Comparison of ENCODE assay signal across 16 cellular contexts in the genomic region with DNA sequence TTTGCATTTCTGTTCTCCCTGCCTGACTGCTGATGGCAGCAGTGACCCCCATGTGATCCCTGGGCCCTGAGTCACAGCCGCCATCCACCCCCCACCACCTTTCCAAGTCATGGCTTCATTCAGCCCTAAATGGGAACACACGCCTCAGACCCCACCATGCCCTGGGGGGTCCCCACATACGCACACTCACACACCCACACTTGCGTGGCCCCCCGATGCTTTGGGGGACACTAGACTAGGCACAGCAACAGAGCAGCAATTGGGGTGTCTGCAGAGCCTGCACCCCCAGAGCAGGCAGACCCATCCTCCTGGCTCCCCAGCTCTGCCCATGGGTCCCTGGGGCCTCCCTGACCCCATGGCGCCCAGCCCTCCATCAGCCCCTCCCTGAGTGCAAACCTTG. TPM values are rescaled to one million over a fixed set of nuclear protein-coding genes. Genes with fewer than 3 reads are reported as not detected.
A peak's percentile ranks its signal among the peaks of the same experiment; 100 is the strongest.
DNase-seq lines count a peak whose midpoint lies in the region; FAIRE-seq and TF ChIP-seq lines count a peak whose summit lies in the region.
"Had no signal": no experiment of that assay in that cellular context is flagged by ENCODE, and none has a peak within 500 bp of the region (broad histone marks: within the 10 kb centered on the region; RNA-seq: fewer than 3 reads in every experiment).

No MANE protein-coding gene starts in this region.

- H2BK12ac ChIP-seq in trophoblast cell (ENCODE audit: low read length) = no peak overlapping the region

- H3K79me2 ChIP-seq in trophoblast cell (ENCODE audit: control insufficient read depth, insufficient read depth, low read length, poor library complexity) = peaks cover 10% of the 10 kb centered on the region

- POLR2A ChIA-PET in Caco-2 (lab: Charles Lee) = no interaction called here

- no peak overlapping the region for H3K23ac ChIP-seq in trophoblast cell (ENCODE audit: low read length)

- H2BK5ac ChIP-seq in trophoblast cell (ENCODE audit: low read depth, low read length, poor library complexity) = no peak overlapping the region

- no peak overlapping the region for H2BK120ac ChIP-seq in trophoblast cell (ENCODE audit: insufficient read depth, low read length, poor library complexity)

- H2AK5ac ChIP-seq in trophoblast cell (ENCODE audit: low read length) = no peak overlapping the region

- H3K36me3 ChIP-seq in Caco-2 (ENCODE audit: control insufficient read depth, insufficient read depth, low read length) = 0 out of 2 replicates have a peak, but pooled peaks cover 2% of the 10 kb centered on the region
- peaks cover 33 to 34% of the 10 kb centered on the region in 2 experiments for H3K36me3 ChIP-seq in trophoblast cell (ENCODE audit: control insufficient read depth in 1 of 2, insufficient read depth in 2 of 2, low read length in 2 of 2)

- no CpG with 5 or more reads among the region's 6 CpGs for WGBS in trophoblast cell (ENCODE audit: extremely low coverage, insufficient coverage, insufficient read length)

- TF ChIP-seq CTCF in Caco-2 (IDR thresholded peaks at IDR 0.05; ENCODE audit: insufficient read depth in 1 of 2, low read depth in 1 of 2, low read length in 1 of 2, severe bottlenecking in 1 of 2, unreplicated experiment in 1 of 2) (no peak), brain (conservative IDR thresholded peaks at IDR 0.05) (no peak)

- no peak overlapping the region for H3K4me3 ChIP-seq in Caco-2 (ENCODE audit: low read depth, low read length)
- H3K4me3 ChIP-seq in trophoblast cell (ENCODE audit: low read depth, low read length) = no peak overlapping the region
- H3K4me3 ChIP-seq: HAP-1, Peyer's patch had no signal

- H3K27me3 ChIP-seq in Caco-2 (replicated peaks; ENCODE audit: control insufficient read depth, insufficient read depth, low read length) = no peaks in the 10 kb centered on the region
- H3K27me3 ChIP-seq in trophoblast cell (ENCODE audit: insufficient read depth, low read length) = no peaks in the 10 kb centered on the region
- H3K27me3 ChIP-seq: Peyer's patch had no signal

- H3K36me3 Mint-ChIP-seq in T-helper 2 cell treated with Interferon-gamma antibody and Interleukin-4, amounts not matched to agents 5 μg/mL and 100 μg/mL, for 36 hours (ENCODE audit: low read depth) = peaks cover 21% of the 10 kb centered on the region
- H3K36me3 Mint-ChIP-seq in Caco-2 (ENCODE audit: insufficient read depth, unreplicated experiment) (peaks cover 56% of the 10 kb centered on the region), brain (peaks cover 7% of the 10 kb centered on the region)

- H4K12ac ChIP-seq in trophoblast cell (ENCODE audit: low read depth, low read length) = no peak overlapping the region

- H3K4me1 ChIP-seq in Caco-2 = peaks cover 25% of the 10 kb centered on the region
- H3K4me1 ChIP-seq in trophoblast cell (ENCODE audit: control insufficient read depth in 1 of 2, insufficient read depth in 2 of 2, low read length in 2 of 2) = peaks cover 47 to 59% of the 10 kb centered on the region in 2 experiments

- no peaks in the 10 kb centered on the region for H3K27me3 Mint-ChIP-seq in T-helper 2 cell treated with Interferon-gamma antibody and Interleukin-4, amounts not matched to agents 5 μg/mL and 100 μg/mL, for 36 hours (ENCODE audit: low read depth)
- no peaks in the 10 kb centered on the region for H3K27me3 Mint-ChIP-seq in Caco-2 (ENCODE audit: insufficient read depth, unreplicated experiment)
- peaks cover 4% of the 10 kb centered on the region for H3K27me3 Mint-ChIP-seq in brain

- no peaks in the 10 kb centered on the region for H3K9me3 ChIP-seq in Caco-2
- H3K9me3 ChIP-seq in trophoblast cell (ENCODE audit: insufficient read depth, low read depth, low read length) = peaks cover 4% of the 10 kb centered on the region
- H3K9me3 ChIP-seq: HAP-1, Peyer's patch had no signal

- H3K27ac ChIP-seq in trophoblast cell (ENCODE audit: low read depth, low read length) = no peak overlapping the region
- H3K27ac ChIP-seq: 22Rv1, Peyer's patch had no signal

- no peak overlapping the region for H4K91ac ChIP-seq in trophoblast cell (ENCODE audit: low read depth, low read length)

- peak overlapping the region; percentile 36 for H3K9ac ChIP-seq in trophoblast cell (ENCODE audit: low read length)

- no peak for FAIRE-seq in HTR-8/SVneo (lab: Jason Lieb, UNC)

- H3K9me3 Mint-ChIP-seq in T-helper 2 cell treated with Interferon-gamma antibody and Interleukin-4, amounts not matched to agents 5 μg/mL and 100 μg/mL, for 36 hours = peaks cover 5% of the 10 kb centered on the region
- H3K9me3 Mint-ChIP-seq in Caco-2 (ENCODE audit: unreplicated experiment) (peaks cover 10% of the 10 kb centered on the region), brain (no peaks in the 10 kb centered on the region)

- H2AFZ ChIP-seq in trophoblast cell (ENCODE audit: insufficient read depth, low read length, poor library complexity) = no peak overlapping the region

- H3K4ac ChIP-seq in trophoblast cell (ENCODE audit: low read depth, low read length) = no peak overlapping the region

- H3K14ac ChIP-seq in trophoblast cell (ENCODE audit: low read length) = no peak overlapping the region

- H3K18ac ChIP-seq in trophoblast cell (ENCODE audit: low read length) = peak overlapping the region; percentile 27

- intact Hi-C loops in Caco-2 (cut with micrococcal nuclease; ENCODE audit: unreplicated experiment) = no loop called here

- H3K4me1 Mint-ChIP-seq in T-helper 2 cell treated with Interferon-gamma antibody and Interleukin-4, amounts not matched to agents 5 μg/mL and 100 μg/mL, for 36 hours (ENCODE audit: low read depth) = peaks cover 14% of the 10 kb centered on the region
- H3K4me1 Mint-ChIP-seq in Caco-2 (ENCODE audit: low read depth, unreplicated experiment) (peaks cover 28% of the 10 kb centered on the region), brain (peaks cover 15% of the 10 kb centered on the region)

- peaks cover 33% of the 10 kb centered on the region for H3K79me1 ChIP-seq in trophoblast cell (ENCODE audit: low read length)

- no peak for DNase-seq in T-helper 2 cell treated with Interferon-gamma antibody and Interleukin-4, amounts not matched to agents 5 μg/mL and 100 μg/mL, for 36 hours (ENCODE audit: low spot score)
- DNase-seq in T-helper 2 cell (no peak), Caco-2 (no peak), trophoblast cell (no peak), DMS114 treated with DMSO at 0.1 percent for 48 hours (lab: John Stamatoyannopoulos, UW; ENCODE audit: unreplicated experiment) (no peak), NCI-H2171 (lab: John Stamatoyannopoulos, UW) (no peak), HTR-8/SVneo (ENCODE audit: insufficient read length, low spot score) (no peak)
- DNase-seq: DMS53, IMR-90, NCI-H1417 treated with DMSO at 0.1 percent for 48 hours, NCI-H2029 treated with DMSO at 0.1 percent for 48 hours, NCI-H510A treated with DMSO at 0.1 percent for 48 hours, Peyer's patch had no signal

- peak overlapping the region; percentile 4 for H3K27ac Mint-ChIP-seq in T-helper 2 cell treated with Interferon-gamma antibody and Interleukin-4, amounts not matched to agents 5 μg/mL and 100 μg/mL, for 36 hours
- H3K27ac Mint-ChIP-seq in Caco-2 (ENCODE audit: unreplicated experiment) (peak overlapping the region; percentile 73), brain (peak overlapping the region in 3 of 5 experiments; percentile 22 to 75 (median 74))

- H3K4me3 Mint-ChIP-seq in T-helper 2 cell treated with Interferon-gamma antibody and Interleukin-4, amounts not matched to agents 5 μg/mL and 100 μg/mL, for 36 hours = no peak overlapping the region
- no peak overlapping the region for H3K4me3 Mint-ChIP-seq in Caco-2 (ENCODE audit: unreplicated experiment)
- peak overlapping the region in 2 of 5 experiments; percentile 29 to 56 for H3K4me3 Mint-ChIP-seq in brain

- no peak overlapping the region for H4K8ac ChIP-seq in trophoblast cell (ENCODE audit: low read depth, low read length)

- H3K4me2 ChIP-seq in trophoblast cell (ENCODE audit: low read length) = no peak overlapping the region

- no TSS peak for BruUV-seq in Caco-2 (replicated peaks; lab: Mats Ljungman, UMichigan)

- CTCF ChIA-PET in Caco-2 (lab: Charles Lee) = no interaction called here

RNA-seq across cellular contexts. Expression of gene ISYNA1, which starts 5.5 kb away (rescaled TPM):
- total RNA-seq in Caco-2 (2022) = 65.3 and 67.3 TPM in 2 replicates
- 120 TPM for polyA plus RNA-seq in brain (ENCODE audit: insufficient read depth, low read depth, low replicate concordance)
- polyA plus RNA-seq in trophoblast cell (2013) = 476 and 488 TPM in 2 replicates

RNA-seq across cellular contexts. Expression of gene SSBP4, which starts 24.2 kb away (rescaled TPM):
- total RNA-seq in Caco-2 (2022) = 46.2 and 49.4 TPM in 2 replicates
- polyA plus RNA-seq in brain (ENCODE audit: insufficient read depth, low read depth, low replicate concordance) = 93.3 TPM
- 51.1 and 52.0 TPM in 2 replicates for polyA plus RNA-seq in trophoblast cell (2013)

RNA-seq across cellular contexts. Expression of gene LRRC25, which starts 46.0 kb away (rescaled TPM):
- total RNA-seq in Caco-2 (2022) = not detected in 2 replicates
- polyA plus RNA-seq in brain (ENCODE audit: insufficient read depth, low read depth, low replicate concordance) = 0.83 TPM
- polyA plus RNA-seq in trophoblast cell (2013) = not detected in 2 replicates
- total RNA-seq: IMR-90 had no signal

RNA-seq across cellular contexts. Expression of gene GDF15, which starts 57.4 kb away (rescaled TPM):
- 55.3 and 56.1 TPM in 2 replicates for total RNA-seq in Caco-2 (2022)
- polyA plus RNA-seq in brain (ENCODE audit: insufficient read depth, low read depth, low replicate concordance) = 5.2 TPM
- polyA plus RNA-seq in trophoblast cell (2013) = 182 and 198 TPM in 2 replicates

Comparison
In these comparisons a context has a peak if more than half of its experiments do, and no peak if none do; other contexts are left out.
1. H3K27ac Mint-ChIP-seq: peak in every context shown above with its lines; median percentile 74 in brain; 73 in Caco-2; 4 in T-helper 2 cell treated with Interferon-gamma antibody and Interleukin-4, amounts not matched to agents 5 μg/mL and 100 μg/mL, for 36 hours.